Comparison of ENCODE assay signal across 12 cellular contexts in the genomic region with DNA sequence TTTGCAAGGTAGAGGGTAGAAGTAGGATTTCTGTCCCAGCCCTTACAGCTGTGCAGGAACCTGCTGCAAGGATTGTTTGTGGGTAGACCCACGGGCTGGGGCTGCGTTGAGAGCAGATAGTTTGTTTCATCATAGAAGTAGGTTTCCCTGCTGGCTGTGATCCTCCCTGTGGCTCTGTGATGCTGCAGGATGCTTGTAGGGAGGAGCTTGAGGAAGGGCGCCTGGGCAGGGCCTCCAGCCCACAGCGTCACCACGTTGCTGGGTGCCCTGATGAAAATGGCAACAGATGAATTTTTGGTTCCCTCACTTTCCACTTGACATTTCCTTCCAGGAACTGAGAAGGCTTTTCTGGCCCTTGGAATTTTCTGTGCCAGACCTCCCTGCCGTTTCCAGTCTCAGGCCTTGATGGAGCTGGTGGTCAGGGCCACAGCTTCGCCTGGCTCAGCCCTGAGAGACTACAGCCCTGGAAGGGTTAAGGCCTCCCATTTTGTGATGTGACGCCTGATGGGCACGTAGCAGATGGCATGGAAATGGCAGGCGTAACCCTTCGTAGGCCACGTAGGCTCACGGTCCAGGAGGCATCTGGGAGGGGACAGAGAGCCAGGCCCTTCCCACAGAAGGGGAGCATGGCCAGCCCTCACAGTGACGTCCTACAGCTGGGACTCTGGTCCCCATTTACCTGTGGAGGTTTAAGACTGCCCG. TPM values are rescaled to one million over a fixed set of nuclear protein-coding genes. Genes with fewer than 3 reads are reported as not detected.
A peak's percentile ranks its signal among the peaks of the same experiment; 100 is the strongest.
DNase-seq lines count a peak whose midpoint lies in the region; ATAC-seq and TF ChIP-seq lines count a peak whose summit lies in the region.
"Had no signal": no experiment of that assay in that cellular context is flagged by ENCODE, and none has a peak within 500 bp of the region (broad histone marks: within the 10 kb centered on the region; RNA-seq: fewer than 3 reads in every experiment).

No MANE protein-coding gene starts in this region.

- peaks cover 74% of the 10 kb centered on the region for H3K79me2 ChIP-seq in parathyroid adenoma

- DNase-seq in G401 (ENCODE audit: low spot score), result peak; percentile 86
- DNase-seq in T-helper 9 cell, result peak; percentile 35
- DNase-seq in choroid plexus epithelial cell (ENCODE audit: low read depth), result peak; percentile 34
- no peak for DNase-seq in sciatic nerve (ENCODE audit: low spot score)
- DNase-seq in NCI-H1694 (lab: John Stamatoyannopoulos, UW), result no peak
- DNase-seq: GF-D8, NCI-H1417 treated with DMSO at 0.1 percent for 48 hours, ovary had no signal

- no peaks in the 10 kb centered on the region for H3K27me3 ChIP-seq in parathyroid adenoma (ENCODE audit: control insufficient read depth, insufficient read depth, low read length)
- no peaks in the 10 kb centered on the region for H3K27me3 ChIP-seq in gastroesophageal sphincter
- H3K27me3 ChIP-seq: ovary, Peyer's patch had no signal

- 55 to 60% methylated on average over 2 of the region's 15 CpGs for WGBS in gastroesophageal sphincter (ENCODE audit: low coverage in 1 of 2), 2 donors

- H3K27ac ChIP-seq in parathyroid adenoma (peak overlapping the region; percentile 88), gastroesophageal sphincter (no peak overlapping the region)
- H3K27ac ChIP-seq: ovary had no signal

- H3K4me1 ChIP-seq in parathyroid adenoma, result peaks cover 20% of the 10 kb centered on the region
- H3K4me1 ChIP-seq in gastroesophageal sphincter, result peaks cover 0 to 43% (median 5%) of the 10 kb centered on the region in 3 donors

- H3K4me2 ChIP-seq in parathyroid adenoma (ENCODE audit: low read length), result peak overlapping the region; percentile 39

- intact Hi-C loops in sciatic nerve (cut with DNase I), result no loop called here

- H3K9me3 ChIP-seq in parathyroid adenoma (ENCODE audit: control insufficient read depth, low read length) (no peaks in the 10 kb centered on the region), gastroesophageal sphincter (no peaks in the 10 kb centered on the region)
- H3K9me3 ChIP-seq: ovary, Peyer's patch had no signal

- TF ChIP-seq CTCF in choroid plexus epithelial cell (conservative IDR thresholded peaks at IDR 0.05; ENCODE audit: low read depth, low read length), result no peak
- TF ChIP-seq CTCF in parathyroid adenoma (IDR thresholded peaks at IDR 0.05), result no peak
- TF ChIP-seq CTCF in gastroesophageal sphincter (IDR thresholded peaks at IDR 0.05), result no peak

- H3K9ac ChIP-seq in parathyroid adenoma, result peak overlapping the region; percentile 13

- peak overlapping the region; percentile 73 for H2AFZ ChIP-seq in parathyroid adenoma

- in situ Hi-C loops in G401 (cut with HindIII; ENCODE audit: low sequenced_read_pairs), result no loop called here

- no peak for ATAC-seq in sciatic nerve
- ATAC-seq in gastroesophageal sphincter, result no peak
- no peak for ATAC-seq in GM18519 (IDR thresholded peaks at IDR 0.05; ENCODE audit: low FRiP score, unreplicated experiment)

- H3K36me3 ChIP-seq in parathyroid adenoma (ENCODE audit: control insufficient read depth, insufficient read depth, low read length) (no peaks in the 10 kb centered on the region), gastroesophageal sphincter (no peaks in the 10 kb centered on the region)
- H3K36me3 ChIP-seq: ovary, Peyer's patch had no signal

- TF ChIP-seq POLR2A in gastroesophageal sphincter (IDR thresholded peaks at IDR 0.05), result no peak

- H3K4me3 ChIP-seq in choroid plexus epithelial cell (ENCODE audit: low read depth, low read length), result no peak overlapping the region
- H3K4me3 ChIP-seq in parathyroid adenoma (ENCODE audit: low read depth, low read length), result peak overlapping the region; percentile 15
- H3K4me3 ChIP-seq in gastroesophageal sphincter, result no peak overlapping the region
- H3K4me3 ChIP-seq: ovary, Peyer's patch had no signal

- TF ChIP-seq EP300 in gastroesophageal sphincter (IDR thresholded peaks at IDR 0.05), result no peak

RNA-seq across cellular contexts. Expression of a gene that starts 42.2 kb away (rescaled TPM):
- total RNA-seq in G401 (2014; rRNA removed; shearing (Covaris generic)), result 47.2 and 80.3 TPM in 2 replicates
- total RNA-seq in sciatic nerve (57.7 TPM), gastroesophageal sphincter (10 to 100 TPM; 30.9 to 69.0 (median 36.6) TPM)

Comparison
In these comparisons a context has a peak if more than half of its experiments do, and no peak if none do; other contexts are left out.
1. DNase-seq: peak in G401 (single experiment), T-helper 9 cell (single experiment) and choroid plexus epithelial cell (single experiment); none in sciatic nerve (single experiment) and NCI-H1694 (single experiment).